In the genomic region with DNA sequence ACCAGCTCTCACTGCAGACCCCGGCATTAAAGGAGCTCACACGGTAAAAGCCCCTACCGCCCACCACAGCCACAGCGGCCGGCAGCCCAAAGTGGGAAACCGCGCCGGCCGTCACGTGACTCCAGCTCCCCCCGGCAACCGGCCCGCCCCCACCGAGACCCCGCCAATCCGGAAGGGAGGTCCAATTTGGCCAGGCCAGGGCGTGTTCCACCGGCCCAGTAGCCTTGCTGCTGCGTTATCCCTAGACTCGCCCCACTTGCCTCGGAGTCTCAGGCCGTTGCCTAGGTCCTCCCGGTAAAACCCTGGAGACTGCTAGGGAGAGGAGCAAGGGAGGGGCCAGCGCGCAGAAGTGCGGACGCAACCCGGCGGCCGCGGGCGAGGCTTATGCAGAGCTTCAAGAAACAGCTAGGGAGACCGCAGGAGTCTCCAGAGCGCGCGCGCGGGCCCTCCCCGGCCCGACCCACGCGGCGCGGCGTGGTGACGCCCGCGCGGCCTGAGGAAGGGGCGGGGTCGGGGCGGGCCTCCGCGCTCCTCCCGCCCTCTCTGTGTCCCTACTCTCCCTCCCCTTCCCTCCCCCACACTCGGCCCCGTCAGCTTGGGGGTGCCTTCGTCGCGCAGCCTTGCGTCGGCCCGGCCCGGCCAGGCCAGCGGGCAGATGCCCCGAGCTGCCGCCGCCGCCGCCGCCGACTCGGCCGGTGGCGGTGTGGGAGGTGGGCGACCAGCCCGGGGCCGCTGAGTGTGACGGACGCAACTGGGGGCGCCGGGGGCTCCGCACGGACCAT, we compare ENCODE assay signal across 8 cellular contexts. TPM values are rescaled to one million over a fixed set of nuclear protein-coding genes. Genes with fewer than 3 reads are reported as not detected.
DNase-seq lines count a peak whose midpoint lies in the region; ATAC-seq and TF ChIP-seq lines count a peak whose summit lies in the region.

A gene with protein sequence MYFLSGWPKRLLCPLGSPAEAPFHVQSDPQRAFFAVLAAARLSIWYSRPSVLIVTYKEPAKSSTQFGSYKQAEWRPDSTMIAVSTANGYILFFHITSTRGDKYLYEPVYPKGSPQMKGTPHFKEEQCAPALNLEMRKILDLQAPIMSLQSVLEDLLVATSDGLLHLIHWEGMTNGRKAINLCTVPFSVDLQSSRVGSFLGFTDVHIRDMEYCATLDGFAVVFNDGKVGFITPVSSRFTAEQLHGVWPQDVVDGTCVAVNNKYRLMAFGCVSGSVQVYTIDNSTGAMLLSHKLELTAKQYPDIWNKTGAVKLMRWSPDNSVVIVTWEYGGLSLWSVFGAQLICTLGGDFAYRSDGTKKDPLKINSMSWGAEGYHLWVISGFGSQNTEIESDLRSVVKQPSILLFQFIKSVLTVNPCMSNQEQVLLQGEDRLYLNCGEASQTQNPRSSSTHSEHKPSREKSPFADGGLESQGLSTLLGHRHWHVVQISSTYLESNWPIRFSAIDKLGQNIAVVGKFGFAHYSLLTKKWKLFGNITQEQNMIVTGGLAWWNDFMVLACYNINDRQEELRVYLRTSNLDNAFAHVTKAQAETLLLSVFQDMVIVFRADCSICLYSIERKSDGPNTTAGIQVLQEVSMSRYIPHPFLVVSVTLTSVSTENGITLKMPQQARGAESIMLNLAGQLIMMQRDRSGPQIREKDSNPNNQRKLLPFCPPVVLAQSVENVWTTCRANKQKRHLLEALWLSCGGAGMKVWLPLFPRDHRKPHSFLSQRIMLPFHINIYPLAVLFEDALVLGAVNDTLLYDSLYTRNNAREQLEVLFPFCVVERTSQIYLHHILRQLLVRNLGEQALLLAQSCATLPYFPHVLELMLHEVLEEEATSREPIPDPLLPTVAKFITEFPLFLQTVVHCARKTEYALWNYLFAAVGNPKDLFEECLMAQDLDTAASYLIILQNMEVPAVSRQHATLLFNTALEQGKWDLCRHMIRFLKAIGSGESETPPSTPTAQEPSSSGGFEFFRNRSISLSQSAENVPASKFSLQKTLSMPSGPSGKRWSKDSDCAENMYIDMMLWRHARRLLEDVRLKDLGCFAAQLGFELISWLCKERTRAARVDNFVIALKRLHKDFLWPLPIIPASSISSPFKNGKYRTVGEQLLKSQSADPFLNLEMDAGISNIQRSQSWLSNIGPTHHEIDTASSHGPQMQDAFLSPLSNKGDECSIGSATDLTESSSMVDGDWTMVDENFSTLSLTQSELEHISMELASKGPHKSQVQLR (N-terminal part only) (plus strand): TSS at position 578 of the 782 bp plus-strand sequence. CDS start 203 bp downstream, at position 781.

- H3K9me2 ChIP-seq in OCI-LY7 (ENCODE audit: insufficient read depth, low read length) = no peaks in the 10 kb centered on the region

- DNase-seq in DMS 273 treated with DMSO at 0.1 percent for 48 hours (lab: John Stamatoyannopoulos, UW) (peak; percentile 80), HuH-7 (ENCODE audit: low spot score) (peak; percentile 73), OCI-LY7 (ENCODE audit: low spot score) (peak; percentile 91), activated T-cell treated with anti-CD3 and anti-CD28 coated beads for 48 hours (ENCODE audit: low read depth) (peak; percentile 91), epithelial cell of prostate (ENCODE audit: low read depth, low spot score) (peak; percentile 78), mucosa of descending colon (peak; percentile 92 to 96 (median 93))
- DNase-seq in stimulated activated CD8-positive, alpha-beta memory T cell treated with anti-CD3 and anti-CD28 coated beads, Interleukin-4, amount 100 ng/mL, for 1 hour (ENCODE audit: low read depth in 2 of 2, low spot score in 1 of 2) = peak; percentile 66 to 72

- BruUV-seq in OCI-LY7 (replicated peaks; lab: Mats Ljungman, UMichigan) = no TSS peak

- no peak for TF ChIP-seq CTCF in OCI-LY7 (conservative IDR thresholded peaks at IDR 0.05; ENCODE audit: low read length)
- no peak for TF ChIP-seq CTCF in mucosa of descending colon (IDR thresholded peaks at IDR 0.05)

- intact Hi-C loops in OCI-LY7 (cut with micrococcal nuclease; ENCODE audit: unreplicated experiment) = loop anchor here (2.0 to 10.0 kb wide), 7 partner anchors 84 to 1054 kb away; a partner anchor contains a TSS
- intact Hi-C loops in mucosa of descending colon (cut with DNase I, micrococcal nuclease) = no loop called here

- peak within 1 kb of the TSS; percentile 100 for H3K27ac ChIP-seq in OCI-LY7 (ENCODE audit: low read depth, low read length, poor library complexity, severe bottlenecking)
- peak within 1 kb of the TSS; percentile 84 for H3K27ac ChIP-seq in epithelial cell of prostate

- H2AFZ ChIP-seq in OCI-LY7 (ENCODE audit: low read length) = no peak within 1 kb of the TSS; the same call in 1 of the 2 replicates

- peak; percentile 60 for ATAC-seq in GM21515 (IDR thresholded peaks at IDR 0.05; ENCODE audit: unreplicated experiment)
- peak; percentile 93 for ATAC-seq in mucosa of descending colon

- H3K4me3 ChIP-seq in OCI-LY7 (ENCODE audit: low read depth, low read length, poor library complexity, severe bottlenecking) (peak within 1 kb of the TSS; percentile 81), mucosa of descending colon (peak within 1 kb of the TSS; percentile 99)

- peaks cover 25% of the 10 kb centered on the region for H4K20me1 ChIP-seq in OCI-LY7 (ENCODE audit: insufficient read depth, low read length)

- peak within 1 kb of the TSS; percentile 97 for H3K4me2 ChIP-seq in OCI-LY7 (ENCODE audit: low read length)

- CTCF ChIA-PET in OCI-LY7 (lab: Charles Lee; ENCODE audit: unreplicated experiment) = interaction anchor here (0.6 to 1.8 kb wide), 4 partner anchors 42 to 547 kb away, joined by 3 to 8 read pairs (median 4); no protein-coding TSS in a partner anchor

- POLR2A ChIA-PET in OCI-LY7 (lab: Charles Lee) = interaction anchor here (0.6 to 4.4 kb wide), 17 partner anchors 9 to 887 kb away, joined by 3 to 25 read pairs (median 5); a partner anchor contains a TSS

- peaks cover 15% of the 10 kb centered on the region for H3K36me3 ChIP-seq in OCI-LY7 (ENCODE audit: insufficient read depth, low read length)
- H3K36me3 ChIP-seq in mucosa of descending colon (ENCODE audit: low read depth) = no peaks in the 10 kb centered on the region

- H3K4me1 ChIP-seq in OCI-LY7 (ENCODE audit: insufficient read depth, low read length, poor library complexity, severe bottlenecking) = peaks cover 58% of the 10 kb centered on the region
- peaks cover 28% of the 10 kb centered on the region for H3K4me1 ChIP-seq in mucosa of descending colon (ENCODE audit: low read depth)

- peaks cover 75% of the 10 kb centered on the region for H3K79me2 ChIP-seq in OCI-LY7 (ENCODE audit: insufficient read depth, low read depth, low read length)

- H3K9me3 ChIP-seq in OCI-LY7 (ENCODE audit: low read length) (peaks cover 4% of the 10 kb centered on the region; the same call in 1 of the 2 replicates), mucosa of descending colon (no peaks in the 10 kb centered on the region)

RNA-seq across cellular contexts. Expression of the gene that starts here (rescaled TPM):
- total RNA-seq in OCI-LY7 (2014; rRNA removed; shearing (Covaris generic)) = 72.9 and 77.0 TPM in 2 replicates
- 83.9 and 84.6 TPM in 2 replicates for total RNA-seq in OCI-LY7 (2022)
- total RNA-seq in mucosa of descending colon = 10 to 100 TPM; 15.8 to 22.4 (median 20.2) TPM

Comparison
In these comparisons a context has a peak if more than half of its experiments do, and no peak if none do; other contexts are left out.
1. Peak in every context shown above with its lines: DNase-seq, ATAC-seq, H3K4me3 ChIP-seq and H3K27ac ChIP-seq.